Comparison of ENCODE assay signal across 24 cellular contexts in the genomic region with DNA sequence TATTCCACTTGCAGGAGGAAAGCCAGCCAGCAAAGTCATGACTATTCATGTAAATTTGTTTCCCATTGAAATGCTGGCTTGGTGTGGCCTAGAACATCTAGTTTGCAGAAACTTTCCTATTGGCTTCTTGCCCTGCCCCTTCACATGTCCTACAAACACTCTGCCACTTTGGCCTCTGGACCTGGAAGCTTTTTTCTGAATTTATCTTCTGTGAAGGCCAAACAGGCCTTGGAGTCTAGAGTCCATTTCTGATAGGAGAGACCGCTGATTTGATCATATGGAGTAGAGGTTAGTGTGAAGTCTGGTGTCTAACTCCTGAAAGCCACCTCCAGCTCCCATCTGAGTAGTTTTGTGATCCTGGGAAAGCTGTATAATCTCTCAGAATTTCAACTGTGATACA.
"Had no signal": no experiment of that assay in that cellular context is flagged by ENCODE, and none has a peak within 500 bp of the region (broad histone marks: within the 10 kb centered on the region; RNA-seq: fewer than 3 reads in every experiment).

No MANE protein-coding gene starts in this region.

- H3K9ac ChIP-seq: neural progenitor cell, parathyroid adenoma had no signal

- DNase-seq: naive thymus-derived CD4-positive, alpha-beta T cell; natural killer cell; occipital lobe; ovary; psoas muscle; right cardiac atrium; stimulated activated CD4-positive, alpha-beta T cell treated with anti-CD3 and anti-CD28 coated beads, Interleukin-15, amount 100 ng/mL, for 24 hours; stimulated activated CD4-positive, alpha-beta T cell treated with anti-CD3 and anti-CD28 coated beads, Interleukin-2, amount 100 ng/mL, for 24 hours; stimulated activated CD4-positive, alpha-beta T cell treated with anti-CD3 and anti-CD28 coated beads, Interleukin-2, amount 100 ng/mL, for 48 hours; stimulated activated CD4-positive, alpha-beta T cell treated with anti-CD3 and anti-CD28 coated beads, Interleukin-4, amount 100 ng/mL, for 24 hours; stimulated activated naive B cell treated with anti-CD40 and anti-IgM and Interleukin-4, amounts not matched to agents 10 μg/mL and 1 μg/mL and 100 μg/mL, for 72 hours; stimulated activated naive CD4-positive, alpha-beta T cell treated with Interleukin-2 at 50 U/mL for 16 hours; substantia nigra; testis; tibial artery; transverse colon; upper lobe of right lung; uterus had no signal

- H2AFZ ChIP-seq: neural progenitor cell, parathyroid adenoma had no signal

- H3K4me2 ChIP-seq: neural progenitor cell had no signal

- H3K4me3 ChIP-seq: neural progenitor cell, ovary, psoas muscle, skin epidermis, suprapubic skin, testis, tibial artery, transverse colon, upper lobe of right lung, uterus had no signal

- ATAC-seq: naive thymus-derived CD4-positive, alpha-beta T cell; natural killer cell; psoas muscle; right cardiac atrium; sciatic nerve; stimulated activated effector memory CD8-positive, alpha-beta T cell treated with anti-CD3 and anti-CD28 coated beads, Interleukin-12 subunit alpha, Interleukin-12 subunit beta, amount 100 ng/mL, for 72 hours; stimulated activated naive B cell treated with anti-CD40 and anti-IgM and Interleukin-4, amounts not matched to agents 10 μg/mL and 1 μg/mL and 100 μg/mL, for 72 hours; upper lobe of right lung had no signal

- H3K9me3 ChIP-seq: ovary, psoas muscle, suprapubic skin, testis, tibial artery, transverse colon, upper lobe of right lung, uterus had no signal

- H3K27me3 ChIP-seq: neural progenitor cell, ovary, suprapubic skin, testis, tibial artery, transverse colon, upper lobe of right lung, uterus had no signal

- H3K36me3 ChIP-seq: neural progenitor cell, ovary, suprapubic skin, tibial artery, transverse colon, upper lobe of right lung, uterus had no signal

- H3K4me1 ChIP-seq: neural progenitor cell, parathyroid adenoma, psoas muscle, suprapubic skin, testis, tibial artery, transverse colon, upper lobe of right lung had no signal

- H3K79me2 ChIP-seq: parathyroid adenoma had no signal

- H3K27ac ChIP-seq: neural progenitor cell, ovary, parathyroid adenoma, psoas muscle, skin epidermis, suprapubic skin, testis, tibial artery, transverse colon, upper lobe of right lung, uterus had no signal
